Comparison of ENCODE assay signal across 17 cellular contexts in the genomic region with DNA sequence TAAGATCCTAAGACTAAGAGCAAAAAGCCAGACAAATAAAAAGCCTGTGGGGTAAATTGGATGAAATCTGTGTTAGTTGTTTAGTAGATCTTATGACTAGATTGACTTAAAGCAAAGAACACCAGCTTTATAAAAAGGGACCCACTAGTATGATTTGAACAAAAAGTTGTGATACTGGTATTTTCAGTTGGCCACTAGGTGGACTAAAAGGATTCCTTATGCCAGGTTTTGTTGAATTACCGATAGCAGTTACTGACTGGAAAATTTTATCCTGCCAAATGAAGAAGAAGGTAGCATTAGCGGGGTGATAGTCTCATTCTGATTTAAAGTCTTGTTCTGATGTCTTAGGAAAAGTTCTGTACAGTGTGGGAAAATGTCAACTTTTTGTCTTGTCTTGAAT. TPM values are rescaled to one million over a fixed set of nuclear protein-coding genes. Genes with fewer than 3 reads are reported as not detected.
DNase-seq lines count a peak whose midpoint lies in the region; ATAC-seq, FAIRE-seq and TF ChIP-seq lines count a peak whose summit lies in the region.
"Had no signal": no experiment of that assay in that cellular context is flagged by ENCODE, and none has a peak within 500 bp of the region (broad histone marks: within the 10 kb centered on the region; RNA-seq: fewer than 3 reads in every experiment).

No MANE protein-coding gene starts in this region.

- DNase-seq in A549 (ENCODE audit: low read depth in 1 of 2, low spot score in 1 of 2) = peak in 1 of 2 experiments; percentile 29
- DNase-seq in NCI-H460 (ENCODE audit: extremely low read depth, low read depth) = peak; percentile 11
- DNase-seq in fibroblast of lung (ENCODE audit: low read depth in 2 of 2) = peak in 1 of 2 donors; percentile 36
- DNase-seq in stomach = no peak
- no peak for DNase-seq in Ammon's horn (ENCODE audit: low spot score)
- no peak for DNase-seq in DMS153 (lab: John Stamatoyannopoulos, UW)
- DNase-seq: activated CD8-positive, alpha-beta memory T cell treated with anti-CD3 and anti-CD28 coated beads for 24 hours; activated naive CD4-positive, alpha-beta T cell treated with anti-CD3 and anti-CD28 coated beads, Interleukin-2, amount 10 ng/mL, durations not matched to agents 7 days and 5 days; islet precursor cell; naive B cell; NCI-H226; retina; stimulated activated CD4-positive, alpha-beta T cell treated with anti-CD3 and anti-CD28 coated beads, Interleukin-4, amount 100 ng/mL, for 4 hours had no signal

- CTCF ChIA-PET in A549 (lab: Yijun Ruan, JAX) = no interaction called here

- H3K4me3 ChIP-seq in A549 (no peak overlapping the region), fibroblast of lung (replicated peaks in 1 of 4; ENCODE audit: control extremely low read depth in 1 of 4, insufficient read depth in 1 of 4, low read depth in 3 of 4, low read length in 4 of 4) (no peak overlapping the region), stomach (no peak overlapping the region)
- H3K4me3 ChIP-seq: BLaER1 treated with 17β-estradiol and CSF1 and Interleukin-3, amounts not matched to agents 10 nM and 100 nM had no signal

- no peaks in the 10 kb centered on the region for H3K4me1 ChIP-seq in A549
- H3K4me1 ChIP-seq in fibroblast of lung (ENCODE audit: control insufficient read depth, extremely low read depth, insufficient read depth, low read length) = no peaks in the 10 kb centered on the region
- H3K4me1 ChIP-seq in stomach = no peaks in the 10 kb centered on the region
- H3K4me1 ChIP-seq: BLaER1 treated with 17β-estradiol and CSF1 and Interleukin-3, amounts not matched to agents 10 nM and 100 nM had no signal

- peak; percentile 26; the same call in 1 of the 3 replicates for TF ChIP-seq CTCF in A549 (IDR thresholded peaks at IDR 0.05)
- peak; percentile 30 to 49 for TF ChIP-seq CTCF in fibroblast of lung (conservative IDR thresholded peaks at IDR 0.05 in 1 of 2, IDR thresholded peaks at IDR 0.05 in 1 of 2; ENCODE audit: low read depth in 1 of 2, low read length in 2 of 2)
- peak in 2 of 7 experiments; percentile 8 to 46 for TF ChIP-seq CTCF in stomach (IDR thresholded peaks at IDR 0.05)

- no peaks in the 10 kb centered on the region for H3K79me2 ChIP-seq in fibroblast of lung (ENCODE audit: control insufficient read depth, insufficient read depth, low read length)

- H3K36me3 ChIP-seq in fibroblast of lung (ENCODE audit: control insufficient read depth, insufficient read depth, low read length) (no peaks in the 10 kb centered on the region), stomach (no peaks in the 10 kb centered on the region)
- H3K36me3 ChIP-seq: BLaER1 treated with 17β-estradiol and CSF1 and Interleukin-3, amounts not matched to agents 10 nM and 100 nM had no signal

- no peak for FAIRE-seq in A549 (lab: Jason Lieb, UNC)
- FAIRE-seq in G401.6 (lab: Jason Lieb, UNC) = peak; percentile 69

- no peak for TF ChIP-seq POLR2A in A549 (IDR thresholded peaks at IDR 0.05; ENCODE audit: low read length)
- no peak for TF ChIP-seq POLR2A in stomach (IDR thresholded peaks at IDR 0.05)

- POLR2A ChIA-PET in A549 (lab: Yijun Ruan, JAX) = no interaction called here

- H3K9ac ChIP-seq in fibroblast of lung (ENCODE audit: insufficient read depth, low read length) = no peak overlapping the region
- H3K9ac ChIP-seq: BLaER1 treated with 17β-estradiol and CSF1 and Interleukin-3, amounts not matched to agents 10 nM and 100 nM had no signal

- no peak for TF ChIP-seq EP300 in A549 (IDR thresholded peaks at IDR 0.05)
- TF ChIP-seq EP300 in stomach (IDR thresholded peaks at IDR 0.05) = no peak

- H3K27ac ChIP-seq in A549 = no peak overlapping the region
- no peak overlapping the region for H3K27ac ChIP-seq in fibroblast of lung (ENCODE audit: insufficient read depth, low read length)
- no peak overlapping the region for H3K27ac ChIP-seq in stomach
- H3K27ac ChIP-seq: BLaER1 treated with 17β-estradiol and CSF1 and Interleukin-3, amounts not matched to agents 10 nM and 100 nM had no signal

- H3K4me2 ChIP-seq in A549 (no peak overlapping the region), fibroblast of lung (ENCODE audit: extremely low read depth, insufficient read depth, low read length) (no peak overlapping the region)
- H3K4me2 ChIP-seq: BLaER1 treated with 17β-estradiol and CSF1 and Interleukin-3, amounts not matched to agents 10 nM and 100 nM had no signal

- H4K20me1 ChIP-seq in fibroblast of lung (ENCODE audit: control insufficient read depth, extremely low read depth, insufficient read depth, low read length) = no peaks in the 10 kb centered on the region
- H4K20me1 ChIP-seq: BLaER1 treated with 17β-estradiol and CSF1 and Interleukin-3, amounts not matched to agents 10 nM and 100 nM had no signal

- WGBS in A549 (ENCODE audit: missing lambda C conversion rate) = 0% methylated on average over 2 of the region's 2 CpGs
- WGBS in stomach, 5 donors = 14 to 21% (median 18%) methylated on average over 2 of the region's 2 CpGs; no CpG with 5 or more reads in 2 of the 5 donors

- no peaks in the 10 kb centered on the region for H3K27me3 ChIP-seq in fibroblast of lung (ENCODE audit: control insufficient read depth, insufficient read depth, low read length)
- no peaks in the 10 kb centered on the region for H3K27me3 ChIP-seq in stomach
- H3K27me3 ChIP-seq: BLaER1 treated with 17β-estradiol and CSF1 and Interleukin-3, amounts not matched to agents 10 nM and 100 nM had no signal

- peak; percentile 44 to 49; a peak in 4 of 5 replicates for TF ChIP-seq RAD21 in A549 (conservative IDR thresholded peaks at IDR 0.05 in 1 of 2, IDR thresholded peaks at IDR 0.05 in 1 of 2)

- H3K9me3 ChIP-seq in A549 (no peaks in the 10 kb centered on the region), fibroblast of lung (ENCODE audit: control insufficient read depth, insufficient read depth, low read depth, low read length) (no peaks in the 10 kb centered on the region), stomach (no peaks in the 10 kb centered on the region)
- H3K9me3 ChIP-seq: BLaER1 treated with 17β-estradiol and CSF1 and Interleukin-3, amounts not matched to agents 10 nM and 100 nM had no signal

- intact Hi-C loops in stomach (cut with DNase I; ENCODE audit: low total_unique reads) = no loop called here

- ATAC-seq in A549 = no peak
- ATAC-seq in HG02759 (IDR thresholded peaks at IDR 0.05; ENCODE audit: unreplicated experiment) = no peak

- H2AFZ ChIP-seq in fibroblast of lung (ENCODE audit: low read length) = no peak overlapping the region

TF ChIP-seq in A549, 52 proteins besides CTCF, POLR2A, EP300 and RAD21 (continues in another document):
- TF ChIP-seq BHLHE40 (IDR thresholded peaks at IDR 0.05; ENCODE audit: low read depth, low read length) = no peak
- TF ChIP-seq, protein P1, sequence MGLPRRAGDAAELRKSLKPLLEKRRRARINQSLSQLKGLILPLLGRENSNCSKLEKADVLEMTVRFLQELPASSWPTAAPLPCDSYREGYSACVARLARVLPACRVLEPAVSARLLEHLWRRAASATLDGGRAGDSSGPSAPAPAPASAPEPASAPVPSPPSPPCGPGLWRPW (IDR thresholded peaks at IDR 0.05) = no peak
- TF ChIP-seq, protein P2, sequence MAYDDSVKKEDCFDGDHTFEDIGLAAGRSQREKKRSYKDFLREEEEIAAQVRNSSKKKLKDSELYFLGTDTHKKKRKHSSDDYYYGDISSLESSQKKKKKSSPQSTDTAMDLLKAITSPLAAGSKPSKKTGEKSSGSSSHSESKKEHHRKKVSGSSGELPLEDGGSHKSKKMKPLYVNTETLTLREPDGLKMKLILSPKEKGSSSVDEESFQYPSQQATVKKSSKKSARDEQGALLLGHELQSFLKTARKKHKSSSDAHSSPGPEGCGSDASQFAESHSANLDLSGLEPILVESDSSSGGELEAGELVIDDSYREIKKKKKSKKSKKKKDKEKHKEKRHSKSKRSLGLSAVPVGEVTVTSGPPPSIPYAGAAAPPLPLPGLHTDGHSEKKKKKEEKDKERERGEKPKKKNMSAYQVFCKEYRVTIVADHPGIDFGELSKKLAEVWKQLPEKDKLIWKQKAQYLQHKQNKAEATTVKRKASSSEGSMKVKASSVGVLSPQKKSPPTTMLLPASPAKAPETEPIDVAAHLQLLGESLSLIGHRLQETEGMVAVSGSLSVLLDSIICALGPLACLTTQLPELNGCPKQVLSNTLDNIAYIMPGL (CRISPR knock-in tag; IDR thresholded peaks at IDR 0.05; ENCODE audit: borderline replicate concordance) = no peak

RNA-seq across cellular contexts. Expression of a gene that starts 12.8 kb away (rescaled TPM):
- polyA plus RNA-seq in A549 (2011; rRNA removed) (not detected in 2 replicates), A549 (2017; fragmentation: RNase III; extraction: RNeasy Plus Mini Kit Qiagen cat#74134 plus additional on column Dnase treatment) (not detected in 3 replicates), fibroblast of lung (not detected in 2 replicates), stomach (under 1 TPM in 1 of 3 donors, not detected in 2; 0.90 TPM)
- not detected in 2 replicates for polyA plus RNA-seq in A549 (2012; cell fraction: cytosol; rRNA removed)
- not detected in 2 replicates for polyA plus RNA-seq in A549 (2012; cell fraction: nucleus; rRNA removed)
- not detected in 2 replicates for polyA minus RNA-seq in A549 (2011; rRNA and poly(A)+ RNA removed)
- not detected in 2 replicates for total RNA-seq in NCI-H460 (2014; rRNA removed; shearing (Covaris generic))
- not detected in 2 replicates for polyA plus RNA-seq in NCI-H460 (2014; cell fraction: nucleus; rRNA removed)
- total RNA-seq in fibroblast of lung (not detected in 2 replicates), stomach (not detected)
- not detected in 2 replicates for polyA plus RNA-seq in fibroblast of lung (2012)
- not detected in 2 replicates for polyA minus RNA-seq in fibroblast of lung (ENCODE audit: low replicate concordance)
- total RNA-seq: MCF 10A had no signal

RNA-seq across cellular contexts. Expression of a gene that starts 41.2 kb away (rescaled TPM):
- 632 and 671 TPM in 2 replicates for polyA plus RNA-seq in A549 (2011; rRNA removed)
- polyA plus RNA-seq in A549 (2012; cell fraction: cytosol; rRNA removed) = 345 and 403 TPM in 2 replicates
- polyA plus RNA-seq in A549 (2012; cell fraction: nucleus; rRNA removed) = 170 and 314 TPM in 2 replicates
- 225 to 248 TPM (median 233 TPM) in 3 replicates for polyA plus RNA-seq in A549 (2017; fragmentation: RNase III; extraction: RNeasy Plus Mini Kit Qiagen cat#74134 plus additional on column Dnase treatment)
- polyA minus RNA-seq in A549 (2011; rRNA and poly(A)+ RNA removed) = 213 and 242 TPM in 2 replicates
- 812 and 946 TPM in 2 replicates for total RNA-seq in NCI-H460 (2014; rRNA removed; shearing (Covaris generic))
- 487 and 575 TPM in 2 replicates for polyA plus RNA-seq in NCI-H460 (2014; cell fraction: nucleus; rRNA removed)
- 576 TPM in 1 of 2 replicates, not detected in the other for total RNA-seq in fibroblast of lung
- polyA plus RNA-seq in fibroblast of lung = 0.08 and 813 TPM in 2 replicates
- polyA plus RNA-seq in fibroblast of lung (2012) = 420 TPM in 1 of 2 replicates, not detected in the other
- polyA minus RNA-seq in fibroblast of lung (ENCODE audit: low replicate concordance) = 195 TPM in 1 of 2 replicates, not detected in the other
- total RNA-seq in stomach = 100 to 1,000 TPM in 2 of 5 donors, 10 to 100 TPM in 1, under 1 TPM in 1, not detected in 1; 0.58 to 256 (median 94.8) TPM
- 100 to 1,000 TPM in 2 of 3 donors, 1 to 10 TPM in 1; 3.4 to 555 (median 400) TPM for polyA plus RNA-seq in stomach
- total RNA-seq: MCF 10A had no signal
